Comparison of ENCODE assay signal across 15 cellular contexts in genomic region chrX:29528281-29528680, GRCh38.
DNase-seq lines count a peak whose midpoint lies in the region; ATAC-seq, FAIRE-seq and TF ChIP-seq lines count a peak whose summit lies in the region.
"Had no signal": no experiment of that assay in that cellular context is flagged by ENCODE, and none has a peak within 500 bp of the region (broad histone marks: within the 10 kb centered on the region; RNA-seq: fewer than 3 reads in every experiment).

No MANE protein-coding gene starts in this region.

- no peaks in the 10 kb centered on the region for H3K36me3 Mint-ChIP-seq in activated T-helper 2 cell treated with anti-CD3 and anti-CD28 coated beads, Interferon-gamma antibody, Interleukin-2, Interleukin-4, amounts not matched to agents 10 μg/mL and 5 μg/mL and 100 μg/mL, durations not matched to agents 14 hours and 24 hours and 36 hours (ENCODE audit: low read depth)
- no peaks in the 10 kb centered on the region for H3K36me3 Mint-ChIP-seq in endodermal cell (ENCODE audit: low read depth)
- H3K36me3 Mint-ChIP-seq: activated naive CD4-positive, alpha-beta T cell treated with anti-CD3 and anti-CD28 coated beads, Interleukin-2, amount 10 ng/mL, durations not matched to agents 7 days and 5 days had no signal

- H3K27me3 ChIP-seq in endodermal cell (ENCODE audit: control insufficient read depth, insufficient read depth, low read length, poor library complexity, severe bottlenecking): no peaks in the 10 kb centered on the region
- H3K27me3 ChIP-seq: cardiac muscle cell had no signal

- no peaks in the 10 kb centered on the region for H3K79me2 ChIP-seq in OCI-LY7 (ENCODE audit: insufficient read depth, low read depth, low read length)
- H3K79me2 ChIP-seq: parathyroid adenoma had no signal

- DNase-seq in GM18507 (ENCODE audit: extremely low spot score, insufficient read length, low read depth) (no peak), OCI-LY7 (ENCODE audit: low spot score) (no peak), NCI-H1105 treated with DMSO at 0.1 percent for 48 hours (lab: John Stamatoyannopoulos, UW) (no peak), endodermal cell (no peak)
- DNase-seq in activated T-helper 2 cell treated with anti-CD3 and anti-CD28 coated beads, Interferon-gamma antibody, Interleukin-2, Interleukin-4, amounts not matched to agents 10 μg/mL and 5 μg/mL and 100 μg/mL, durations not matched to agents 14 hours and 24 hours and 36 hours (ENCODE audit: low spot score): no peak
- DNase-seq: activated CD4-positive, alpha-beta T cell treated with anti-CD3 and anti-CD28 coated beads, Interleukin-2, amount 50 U/mL, for 48 hours; activated naive CD4-positive, alpha-beta T cell treated with anti-CD3 and anti-CD28 coated beads, Interleukin-2, amount 10 ng/mL, durations not matched to agents 7 days and 5 days; DMS153 had no signal

- 95% methylated on average over 1 of the region's 1 CpG; no CpG with 5 or more reads in 1 of the 2 experiments for WGBS in endodermal cell (ENCODE audit: insufficient coverage in 1 of 2, insufficient read length in 1 of 2), 2 experiments

- no peak overlapping the region for H3K9ac ChIP-seq in endodermal cell (ENCODE audit: extremely low read depth, low read length, poor library complexity, severe bottlenecking)
- H3K9ac ChIP-seq: parathyroid adenoma had no signal

- H3K27ac Mint-ChIP-seq in activated T-helper 2 cell treated with anti-CD3 and anti-CD28 coated beads, Interferon-gamma antibody, Interleukin-2, Interleukin-4, amounts not matched to agents 10 μg/mL and 5 μg/mL and 100 μg/mL, durations not matched to agents 14 hours and 24 hours and 36 hours: no peak overlapping the region
- no peak overlapping the region for H3K27ac Mint-ChIP-seq in endodermal cell
- H3K27ac Mint-ChIP-seq: activated naive CD4-positive, alpha-beta T cell treated with anti-CD3 and anti-CD28 coated beads, Interleukin-2, amount 10 ng/mL, durations not matched to agents 7 days and 5 days; T-helper 2 cell treated with Interferon-gamma antibody and Interleukin-4, amounts not matched to agents 5 μg/mL and 100 μg/mL, for 36 hours had no signal

- H3K36me3 ChIP-seq in OCI-LY7 (ENCODE audit: insufficient read depth, low read length) (no peaks in the 10 kb centered on the region), endodermal cell (ENCODE audit: control insufficient read depth, insufficient read depth, low read length) (no peaks in the 10 kb centered on the region)
- H3K36me3 ChIP-seq: cardiac muscle cell had no signal

- POLR2A ChIA-PET in OCI-LY7 (lab: Charles Lee): no interaction called here

- intact Hi-C loops in activated T-helper 2 cell treated with anti-CD3 and anti-CD28 coated beads, Interferon-gamma antibody, Interleukin-2, Interleukin-4, amounts not matched to agents 10 μg/mL and 5 μg/mL and 100 μg/mL, durations not matched to agents 14 hours and 24 hours and 36 hours (cut with micrococcal nuclease): no loop called here
- intact Hi-C loops in OCI-LY7 (cut with micrococcal nuclease; ENCODE audit: unreplicated experiment): no loop called here

- H3K4me3 ChIP-seq in OCI-LY7 (ENCODE audit: low read depth, low read length, poor library complexity, severe bottlenecking): no peak overlapping the region
- H3K4me3 ChIP-seq in endodermal cell (ENCODE audit: low read length): no peak overlapping the region
- H3K4me3 ChIP-seq: cardiac muscle cell had no signal

- no peaks in the 10 kb centered on the region for H3K4me1 Mint-ChIP-seq in activated T-helper 2 cell treated with anti-CD3 and anti-CD28 coated beads, Interferon-gamma antibody, Interleukin-2, Interleukin-4, amounts not matched to agents 10 μg/mL and 5 μg/mL and 100 μg/mL, durations not matched to agents 14 hours and 24 hours and 36 hours (ENCODE audit: low read depth)
- H3K4me1 Mint-ChIP-seq in endodermal cell: peaks cover 6% of the 10 kb centered on the region
- H3K4me1 Mint-ChIP-seq: activated naive CD4-positive, alpha-beta T cell treated with anti-CD3 and anti-CD28 coated beads, Interleukin-2, amount 10 ng/mL, durations not matched to agents 7 days and 5 days had no signal

- CTCF ChIA-PET in OCI-LY7 (lab: Charles Lee; ENCODE audit: unreplicated experiment): no interaction called here

- H3K27ac ChIP-seq in OCI-LY7 (ENCODE audit: low read depth, low read length, poor library complexity, severe bottlenecking) (no peak overlapping the region), endodermal cell (ENCODE audit: low read depth, low read length) (no peak overlapping the region)
- H3K27ac ChIP-seq: cardiac muscle cell, parathyroid adenoma had no signal

- H4K20me1 ChIP-seq in OCI-LY7 (ENCODE audit: insufficient read depth, low read length): no peaks in the 10 kb centered on the region

- no peaks in the 10 kb centered on the region for H3K9me3 ChIP-seq in OCI-LY7 (ENCODE audit: low read length)
- no peaks in the 10 kb centered on the region for H3K9me3 ChIP-seq in endodermal cell (ENCODE audit: control insufficient read depth, low read length)

- H3K9me2 ChIP-seq in OCI-LY7 (ENCODE audit: insufficient read depth, low read length): no peaks in the 10 kb centered on the region

- TF ChIP-seq CTCF in OCI-LY7 (conservative IDR thresholded peaks at IDR 0.05; ENCODE audit: low read length) (no peak), endodermal cell (conservative IDR thresholded peaks at IDR 0.05) (no peak)

- no peak overlapping the region for H3K4me3 Mint-ChIP-seq in activated T-helper 2 cell treated with anti-CD3 and anti-CD28 coated beads, Interferon-gamma antibody, Interleukin-2, Interleukin-4, amounts not matched to agents 10 μg/mL and 5 μg/mL and 100 μg/mL, durations not matched to agents 14 hours and 24 hours and 36 hours (ENCODE audit: low read depth)
- no peak overlapping the region for H3K4me3 Mint-ChIP-seq in endodermal cell
- H3K4me3 Mint-ChIP-seq: activated naive CD4-positive, alpha-beta T cell treated with anti-CD3 and anti-CD28 coated beads, Interleukin-2, amount 10 ng/mL, durations not matched to agents 7 days and 5 days; T-helper 2 cell treated with Interferon-gamma antibody and Interleukin-4, amounts not matched to agents 5 μg/mL and 100 μg/mL, for 36 hours had no signal

- no TSS peak for BruUV-seq in OCI-LY7 (replicated peaks; lab: Mats Ljungman, UMichigan)

- H3K27me3 Mint-ChIP-seq in activated T-helper 2 cell treated with anti-CD3 and anti-CD28 coated beads, Interferon-gamma antibody, Interleukin-2, Interleukin-4, amounts not matched to agents 10 μg/mL and 5 μg/mL and 100 μg/mL, durations not matched to agents 14 hours and 24 hours and 36 hours (ENCODE audit: low read depth): no peaks in the 10 kb centered on the region
- H3K27me3 Mint-ChIP-seq in endodermal cell (ENCODE audit: insufficient read depth): no peaks in the 10 kb centered on the region
- H3K27me3 Mint-ChIP-seq: activated naive CD4-positive, alpha-beta T cell treated with anti-CD3 and anti-CD28 coated beads, Interleukin-2, amount 10 ng/mL, durations not matched to agents 7 days and 5 days had no signal

- H3K9me3 Mint-ChIP-seq in activated T-helper 2 cell treated with anti-CD3 and anti-CD28 coated beads, Interferon-gamma antibody, Interleukin-2, Interleukin-4, amounts not matched to agents 10 μg/mL and 5 μg/mL and 100 μg/mL, durations not matched to agents 14 hours and 24 hours and 36 hours: no peaks in the 10 kb centered on the region
- no peaks in the 10 kb centered on the region for H3K9me3 Mint-ChIP-seq in endodermal cell
- H3K9me3 Mint-ChIP-seq: activated naive CD4-positive, alpha-beta T cell treated with anti-CD3 and anti-CD28 coated beads, Interleukin-2, amount 10 ng/mL, durations not matched to agents 7 days and 5 days; T-helper 2 cell treated with Interferon-gamma antibody and Interleukin-4, amounts not matched to agents 5 μg/mL and 100 μg/mL, for 36 hours had no signal

- H2AFZ ChIP-seq in OCI-LY7 (ENCODE audit: low read length): no peak overlapping the region
- H2AFZ ChIP-seq: parathyroid adenoma had no signal

- H3K4me2 ChIP-seq in OCI-LY7 (ENCODE audit: low read length): no peak overlapping the region

- FAIRE-seq in GM18507 (lab: Jason Lieb, UNC): peak; percentile 82

- ATAC-seq in GM19463 (IDR thresholded peaks at IDR 0.05; ENCODE audit: unreplicated experiment): peak; percentile 65
- peak; percentile 62 for ATAC-seq in HG02840 (IDR thresholded peaks at IDR 0.05; ENCODE audit: low FRiP score, unreplicated experiment)
- peak; percentile 77 for ATAC-seq in HG03442 (IDR thresholded peaks at IDR 0.05; ENCODE audit: unreplicated experiment)
- ATAC-seq: Panc1 had no signal

- H3K4me1 ChIP-seq in OCI-LY7 (ENCODE audit: insufficient read depth, low read length, poor library complexity, severe bottlenecking): no peaks in the 10 kb centered on the region
- no peaks in the 10 kb centered on the region for H3K4me1 ChIP-seq in endodermal cell (ENCODE audit: control insufficient read depth, insufficient read depth, low read length)
- H3K4me1 ChIP-seq: parathyroid adenoma had no signal
